Comparison of ENCODE assay signal across 22 cellular contexts in the genomic region with DNA sequence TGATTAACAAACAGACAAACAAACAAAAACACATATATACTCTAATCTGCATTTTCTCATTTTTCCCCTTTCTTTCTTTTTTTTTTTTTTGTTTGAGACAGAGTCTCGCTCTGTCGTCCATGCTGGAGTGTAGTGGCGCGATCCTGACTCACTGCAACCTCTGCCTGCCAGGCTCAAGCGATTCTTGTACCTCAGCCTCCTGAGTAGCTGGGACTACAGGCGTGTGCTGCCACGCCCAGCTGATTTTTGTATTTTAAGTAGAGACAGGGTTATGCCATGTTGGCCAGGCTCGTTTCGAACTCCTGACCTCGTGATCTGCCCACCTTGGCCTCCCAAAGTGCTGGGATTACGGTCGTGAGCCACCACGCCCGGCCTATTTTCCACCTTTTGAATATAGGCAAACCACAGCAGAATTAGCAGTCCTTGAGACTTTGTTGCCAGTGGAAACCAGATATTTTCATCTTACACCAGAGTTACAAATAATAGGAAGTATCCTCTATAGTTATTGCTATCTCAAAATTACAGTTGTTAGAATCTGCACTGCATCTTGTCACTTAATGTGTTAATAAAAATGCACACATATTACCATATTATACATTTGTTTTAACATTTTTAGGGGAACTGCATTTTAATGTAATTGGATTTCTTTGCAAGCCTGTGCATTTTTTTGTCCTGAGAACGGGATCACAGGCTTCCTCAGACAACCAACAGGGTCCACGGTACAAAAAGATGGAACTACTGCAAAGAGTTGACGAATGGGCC.
DNase-seq lines count a peak whose midpoint lies in the region; ATAC-seq and TF ChIP-seq lines count a peak whose summit lies in the region.
"Had no signal": no experiment of that assay in that cellular context is flagged by ENCODE, and none has a peak within 500 bp of the region (broad histone marks: within the 10 kb centered on the region; RNA-seq: fewer than 3 reads in every experiment).

No MANE protein-coding gene starts in this region.

- DNase-seq in activated CD8-positive, alpha-beta memory T cell treated with anti-CD3 and anti-CD28 coated beads for 24 hours: peak; percentile 19
- no peak for DNase-seq in activated CD8-positive, alpha-beta memory T cell treated with anti-CD3 and anti-CD28 coated beads, Interleukin-2, amount 50 U/mL, for 4 hours
- DNase-seq in colonic mucosa (peak; percentile 67), mesenteric fat pad (ENCODE audit: low spot score) (peak; percentile 22), transverse colon (peak; percentile 38), NCI-H2196 (lab: John Stamatoyannopoulos, UW; ENCODE audit: unreplicated experiment) (no peak), NCI-H1105 treated with DMSO at 0.1 percent for 48 hours (lab: John Stamatoyannopoulos, UW) (no peak)
- DNase-seq: 8988T; CD8-positive, alpha-beta memory T cell; GDM1; KG1; NCI-H1092 treated with DMSO at 0.1 percent for 48 hours; NCI-H146; NCI-H2029 treated with DMSO at 0.1 percent for 48 hours; NCI-H345; NCI-H524; NCI-H774; NK-92 treated with Interleukin-12 subunit alpha and Interleukin-12 subunit beta, amount 100 ng/mL, for 24 hours; Peyer's patch had no signal

- no peaks in the 10 kb centered on the region for H3K9me3 ChIP-seq in colonic mucosa
- H3K9me3 ChIP-seq in transverse colon: no peaks in the 10 kb centered on the region
- H3K9me3 ChIP-seq: Peyer's patch, SJSA1 had no signal

- H3K27me3 ChIP-seq in colonic mucosa: no peaks in the 10 kb centered on the region
- no peaks in the 10 kb centered on the region for H3K27me3 ChIP-seq in transverse colon
- H3K27me3 ChIP-seq: Peyer's patch, SJSA1 had no signal

- no peak for TF ChIP-seq EP300 in transverse colon (IDR thresholded peaks at IDR 0.05; ENCODE audit: low read depth)

- H3K4me3 ChIP-seq in colonic mucosa (no peak overlapping the region), transverse colon (no peak overlapping the region)
- H3K4me3 ChIP-seq: SJSA1 had no signal

- intact Hi-C loops in colonic mucosa (cut with DNase I) (no loop called here), transverse colon (cut with DNase I; ENCODE audit: low total_unique reads) (no loop called here)

- H3K4me1 ChIP-seq in colonic mucosa: peaks cover 8% of the 10 kb centered on the region
- H3K4me1 ChIP-seq in transverse colon: peaks cover 4 to 63% (median 30%) of the 10 kb centered on the region in 4 donors

- peak overlapping the region in 1 of 2 donors; percentile 67 for H3K9ac ChIP-seq in colonic mucosa (ENCODE audit: low read depth in 2 of 2, low read length in 2 of 2)

- ATAC-seq in GM18907 (IDR thresholded peaks at IDR 0.05; ENCODE audit: unreplicated experiment): no peak

- no peak for TF ChIP-seq POLR2A in transverse colon (IDR thresholded peaks at IDR 0.05)

- H3K36me3 ChIP-seq in colonic mucosa: no peaks in the 10 kb centered on the region
- H3K36me3 ChIP-seq in transverse colon: no peaks in the 10 kb centered on the region
- H3K36me3 ChIP-seq: Peyer's patch, SJSA1 had no signal

- 46 to 56% methylated on average over 6 to 17 of the region's 17 CpGs for WGBS in transverse colon (ENCODE audit: low coverage in 1 of 2), 2 donors

- peak overlapping the region; percentile 79 for H3K27ac ChIP-seq in colonic mucosa
- H3K27ac ChIP-seq in transverse colon: peak overlapping the region; percentile 64 to 83 (median 78)
- H3K27ac ChIP-seq: C4-2B, Peyer's patch, SJSA1 had no signal

- in situ Hi-C loops in transverse colon (cut with MboI; ENCODE audit: low pct_ligation_motif_present in 1 of 4, low pct_unique_long_range_greater_than_20kb in 1 of 4, low sequenced_read_pairs in 3 of 4): no loop called here

- TF ChIP-seq CTCF in colonic mucosa (IDR thresholded peaks at IDR 0.05) (no peak), transverse colon (IDR thresholded peaks at IDR 0.05) (no peak)

Comparison
In these comparisons a context has a peak if more than half of its experiments do, and no peak if none do; other contexts are left out.
1. DNase-seq: peak in activated CD8-positive, alpha-beta memory T cell treated with anti-CD3 and anti-CD28 coated beads for 24 hours (single experiment), colonic mucosa (single experiment), mesenteric fat pad (single experiment) and transverse colon (single experiment); none in activated CD8-positive, alpha-beta memory T cell treated with anti-CD3 and anti-CD28 coated beads, Interleukin-2, amount 50 U/mL, for 4 hours (single experiment), NCI-H2196 (single experiment) and NCI-H1105 treated with DMSO at 0.1 percent for 48 hours (single experiment).